Comparison of ENCODE assay signal across 2 cellular contexts in the genomic region with DNA sequence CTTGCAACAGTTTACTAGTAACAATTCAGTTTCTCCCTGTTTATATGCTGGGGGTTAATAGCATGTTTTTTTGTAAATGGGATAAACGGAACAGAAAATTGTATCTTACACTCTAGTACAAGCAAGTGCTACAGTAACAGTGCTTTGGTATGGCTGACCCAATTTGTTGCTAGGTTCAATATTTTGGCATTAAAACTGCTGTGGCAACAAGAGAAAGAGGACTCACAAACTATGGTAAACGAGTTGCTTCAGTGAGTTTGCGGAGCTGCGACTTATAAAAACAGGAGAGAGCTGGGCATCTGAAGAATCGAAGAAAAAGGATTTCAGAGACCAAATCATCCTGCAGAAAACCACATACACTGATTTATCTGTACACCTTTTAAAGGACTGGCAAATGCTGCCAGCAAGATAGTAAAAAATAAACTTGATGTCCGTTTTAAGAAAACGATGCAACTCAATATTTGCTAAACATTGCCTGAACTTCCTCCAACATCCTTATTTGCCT.
TF ChIP-seq lines count a peak whose summit lies in the region.

No MANE protein-coding gene starts in this region.

TF ChIP-seq in SK-N-SH, 30 proteins besides CTCF, POLR2A, EP300 and RAD21 (continued from another document):
- TF ChIP-seq ZBTB33 (IDR thresholded peaks at IDR 0.05; ENCODE audit: borderline replicate concordance, low read depth) (no peak), TCF12 (IDR thresholded peaks at IDR 0.05) (no peak), GABPA (IDR thresholded peaks at IDR 0.05; ENCODE audit: low read depth) (no peak), CHD2 (IDR thresholded peaks at IDR 0.05; ENCODE audit: low read length, partially characterized antibody) (no peak), EZH2phosphoT487 (IDR thresholded peaks at IDR 0.05; ENCODE audit: borderline replicate concordance, low read depth) (no peak), ELF1 (IDR thresholded peaks at IDR 0.05) (no peak), FOXJ3 (CRISPR knock-in tag; IDR thresholded peaks at IDR 0.05) (no peak)
TF ChIP-seq in SK-N-SH: peak in this region for 0.

TF ChIP-seq in SK-N-SH treated with all-trans-retinoic acid at 6 μM for 48 hours, 23 proteins besides CTCF, POLR2A, EP300 and RAD21 (continued from another document):
- TF ChIP-seq, protein P1, sequence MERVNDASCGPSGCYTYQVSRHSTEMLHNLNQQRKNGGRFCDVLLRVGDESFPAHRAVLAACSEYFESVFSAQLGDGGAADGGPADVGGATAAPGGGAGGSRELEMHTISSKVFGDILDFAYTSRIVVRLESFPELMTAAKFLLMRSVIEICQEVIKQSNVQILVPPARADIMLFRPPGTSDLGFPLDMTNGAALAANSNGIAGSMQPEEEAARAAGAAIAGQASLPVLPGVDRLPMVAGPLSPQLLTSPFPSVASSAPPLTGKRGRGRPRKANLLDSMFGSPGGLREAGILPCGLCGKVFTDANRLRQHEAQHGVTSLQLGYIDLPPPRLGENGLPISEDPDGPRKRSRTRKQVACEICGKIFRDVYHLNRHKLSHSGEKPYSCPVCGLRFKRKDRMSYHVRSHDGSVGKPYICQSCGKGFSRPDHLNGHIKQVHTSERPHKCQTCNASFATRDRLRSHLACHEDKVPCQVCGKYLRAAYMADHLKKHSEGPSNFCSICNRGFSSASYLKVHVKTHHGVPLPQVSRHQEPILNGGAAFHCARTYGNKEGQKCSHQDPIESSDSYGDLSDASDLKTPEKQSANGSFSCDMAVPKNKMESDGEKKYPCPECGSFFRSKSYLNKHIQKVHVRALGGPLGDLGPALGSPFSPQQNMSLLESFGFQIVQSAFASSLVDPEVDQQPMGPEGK (CRISPR knock-in tag; IDR thresholded peaks at IDR 0.05; ENCODE audit: borderline replicate concordance), result no peak
- TF ChIP-seq CREB5 (CRISPR knock-in tag; IDR thresholded peaks at IDR 0.05; ENCODE audit: low read depth), result no peak
- no peak for TF ChIP-seq POU6F1 (CRISPR knock-in tag; IDR thresholded peaks at IDR 0.05; ENCODE audit: borderline replicate concordance, low read depth)
- no peak for TF ChIP-seq CSRNP3 (CRISPR knock-in tag; IDR thresholded peaks at IDR 0.05)
- no peak for TF ChIP-seq BACH2 (CRISPR knock-in tag; IDR thresholded peaks at IDR 0.05; ENCODE audit: borderline replicate concordance)
